ENCODE assay signal across 17 cellular contexts in the genomic region with DNA sequence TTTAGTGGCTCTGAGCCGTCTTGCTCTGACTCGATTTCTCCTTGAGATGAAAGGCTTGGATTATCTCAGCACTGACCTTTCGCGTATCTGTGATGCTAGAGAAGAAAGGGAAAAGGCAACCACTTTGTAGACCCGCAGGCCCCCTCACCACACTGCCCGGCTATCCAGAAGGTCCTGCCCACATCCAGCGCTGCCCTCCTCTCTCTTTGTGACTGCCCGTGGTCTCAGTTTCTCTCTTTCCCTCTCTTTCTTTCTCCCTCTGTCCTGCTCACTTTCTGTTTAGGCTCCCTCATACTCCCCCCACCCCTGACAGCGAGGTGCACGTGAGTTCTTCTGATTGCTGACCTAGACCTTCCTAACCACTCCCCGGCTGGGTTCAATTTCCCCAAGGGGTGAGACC. TPM values are rescaled to one million over a fixed set of nuclear protein-coding genes. Genes with fewer than 3 reads are reported as not detected.
DNase-seq lines count a peak whose midpoint lies in the region; ATAC-seq, FAIRE-seq and TF ChIP-seq lines count a peak whose summit lies in the region.
"Had no signal": no experiment of that assay in that cellular context is flagged by ENCODE, and none has a peak within 500 bp of the region (broad histone marks: within the 10 kb centered on the region; RNA-seq: fewer than 3 reads in every experiment).

No MANE protein-coding gene starts in this region.

- no peak for FAIRE-seq in kidney (lab: Jason Lieb, UNC)

- peak overlapping the region in 2 of 3 donors; percentile 50 to 60 for H3K27ac Mint-ChIP-seq in CD4-positive, CD25-positive, alpha-beta regulatory T cell
- peak overlapping the region; percentile 95 for H3K27ac Mint-ChIP-seq in activated T-cell treated with anti-CD3 and anti-CD28 coated beads, Interleukin-2, amount 50 U/mL, for 72 hours
- H3K27ac Mint-ChIP-seq in natural killer cell: peak overlapping the region; percentile 89 to 93

- TF ChIP-seq CTCF in natural killer cell (IDR thresholded peaks at IDR 0.05) (no peak), adrenal gland (IDR thresholded peaks at IDR 0.05) (no peak), kidney (IDR thresholded peaks at IDR 0.05; ENCODE audit: borderline replicate concordance, extremely low read depth, insufficient read depth) (no peak)

- H3K27ac ChIP-seq in CD4-positive, CD25-positive, alpha-beta regulatory T cell (ENCODE audit: insufficient read depth, low read length, poor library complexity, severe bottlenecking): no peak overlapping the region
- H3K27ac ChIP-seq in adrenal gland: no peak overlapping the region
- no peak overlapping the region for H3K27ac ChIP-seq in kidney (ENCODE audit: low read depth in 2 of 2, low read length in 2 of 2)
- H3K27ac ChIP-seq: esophagus squamous epithelium, parathyroid adenoma, tibial nerve had no signal

- H3K27me3 ChIP-seq in CD4-positive, CD25-positive, alpha-beta regulatory T cell (ENCODE audit: control insufficient read depth, insufficient read depth, low read length): no peaks in the 10 kb centered on the region
- H3K27me3 ChIP-seq in adrenal gland: peaks cover 41% of the 10 kb centered on the region
- H3K27me3 ChIP-seq: BE2C had no signal

- intact Hi-C loops in natural killer cell (cut with micrococcal nuclease): no loop called here
- intact Hi-C loops in adrenal gland (cut with DNase I): no loop called here
- intact Hi-C loops in kidney (cut with DNase I): no loop called here

- no peaks in the 10 kb centered on the region for H3K9me3 Mint-ChIP-seq in CD4-positive, CD25-positive, alpha-beta regulatory T cell
- no peaks in the 10 kb centered on the region for H3K9me3 Mint-ChIP-seq in activated T-cell treated with anti-CD3 and anti-CD28 coated beads, Interleukin-2, amount 50 U/mL, for 72 hours
- H3K9me3 Mint-ChIP-seq in natural killer cell: no peaks in the 10 kb centered on the region

- H3K9ac ChIP-seq in ES-I3 (ENCODE audit: low read depth, low read length) (peak overlapping the region; percentile 25; the same call in 1 of the 2 replicates), kidney (ENCODE audit: low read length in 2 of 2) (no peak overlapping the region)
- H3K9ac ChIP-seq: parathyroid adenoma had no signal

- no peaks in the 10 kb centered on the region for H3K9me3 ChIP-seq in CD4-positive, CD25-positive, alpha-beta regulatory T cell (ENCODE audit: control insufficient read depth in 2 of 2, low read length in 2 of 2)
- no peaks in the 10 kb centered on the region for H3K9me3 ChIP-seq in ES-I3 (ENCODE audit: control insufficient read depth, insufficient read depth, low read length)
- H3K9me3 ChIP-seq in adrenal gland (replicated peaks in 1 of 3): no peaks in the 10 kb centered on the region
- H3K9me3 ChIP-seq in kidney (ENCODE audit: control insufficient read depth in 1 of 2, low read length in 2 of 2): no peaks in the 10 kb centered on the region
- H3K9me3 ChIP-seq: BE2C, esophagus squamous epithelium, tibial nerve had no signal

- peaks cover 4 to 61% (median 46%) of the 10 kb centered on the region in 4 donors for H3K4me1 Mint-ChIP-seq in CD4-positive, CD25-positive, alpha-beta regulatory T cell
- peaks cover 95% of the 10 kb centered on the region for H3K4me1 Mint-ChIP-seq in activated T-cell treated with anti-CD3 and anti-CD28 coated beads, Interleukin-2, amount 50 U/mL, for 72 hours (ENCODE audit: low read depth)
- H3K4me1 Mint-ChIP-seq in natural killer cell: peaks cover 69 to 80% of the 10 kb centered on the region in 2 donors

- no peak for TF ChIP-seq POLR2A in adrenal gland (IDR thresholded peaks at IDR 0.05)

- no peak for DNase-seq in CD4-positive, CD25-positive, alpha-beta regulatory T cell
- no peak for DNase-seq in activated T-cell treated with anti-CD3 and anti-CD28 coated beads, Interleukin-2, amount 50 U/mL, for 72 hours
- DNase-seq in natural killer cell: no peak
- no peak for DNase-seq in adrenal gland
- no peak for DNase-seq in kidney
- no peak for DNase-seq in T-helper 9 cell
- DNase-seq: activated gamma-delta T cell treated with Interleukin-2 at 50 U/mL for 16 hours, BE2C, esophagus squamous epithelium, Karpas-422, NCI-H1105 treated with DMSO at 0.1 percent for 48 hours had no signal

- H3K4me3 Mint-ChIP-seq in CD4-positive, CD25-positive, alpha-beta regulatory T cell: peak overlapping the region in 2 of 4 donors; percentile 15 to 56
- peak overlapping the region; percentile 84 to 87 for H3K4me3 Mint-ChIP-seq in activated T-cell treated with anti-CD3 and anti-CD28 coated beads, Interleukin-2, amount 50 U/mL, for 72 hours
- peak overlapping the region; percentile 86 for H3K4me3 Mint-ChIP-seq in natural killer cell

- no peaks in the 10 kb centered on the region for H3K36me3 Mint-ChIP-seq in CD4-positive, CD25-positive, alpha-beta regulatory T cell
- H3K36me3 Mint-ChIP-seq in activated T-cell treated with anti-CD3 and anti-CD28 coated beads, Interleukin-2, amount 50 U/mL, for 72 hours (ENCODE audit: insufficient read depth in 2 of 2): no peaks in the 10 kb centered on the region
- H3K36me3 Mint-ChIP-seq in natural killer cell: no peaks in the 10 kb centered on the region

- H3K4me3 ChIP-seq in CD4-positive, CD25-positive, alpha-beta regulatory T cell (ENCODE audit: low read depth, low read length): no peak overlapping the region
- H3K4me3 ChIP-seq in adrenal gland: no peak overlapping the region
- H3K4me3 ChIP-seq in kidney (ENCODE audit: low read length in 2 of 2): no peak overlapping the region
- H3K4me3 ChIP-seq: tibial nerve had no signal

- H3K36me3 ChIP-seq in CD4-positive, CD25-positive, alpha-beta regulatory T cell (ENCODE audit: control insufficient read depth, insufficient read depth, low read length): no peaks in the 10 kb centered on the region
- H3K36me3 ChIP-seq in ES-I3 (ENCODE audit: insufficient read depth, low read length): no peaks in the 10 kb centered on the region
- no peaks in the 10 kb centered on the region for H3K36me3 ChIP-seq in adrenal gland (replicated peaks in 1 of 2)
- H3K36me3 ChIP-seq in kidney (ENCODE audit: control insufficient read depth in 1 of 2, insufficient read depth in 2 of 2, low read length in 2 of 2): no peaks in the 10 kb centered on the region
- H3K36me3 ChIP-seq: BE2C, esophagus squamous epithelium, tibial nerve had no signal

- 39 to 63% (median 58%) methylated on average over 11 of the region's 11 CpGs for WGBS in adrenal gland, 4 donors

- peaks cover 41% of the 10 kb centered on the region for H3K4me1 ChIP-seq in CD4-positive, CD25-positive, alpha-beta regulatory T cell (ENCODE audit: control insufficient read depth, insufficient read depth, low read length, poor library complexity, severe bottlenecking)
- H3K4me1 ChIP-seq in ES-I3 (ENCODE audit: insufficient read depth, low read length): peaks cover 34% of the 10 kb centered on the region; the same call in 1 of the 2 replicates
- H3K4me1 ChIP-seq in adrenal gland (replicated peaks in 1 of 2): peaks cover 0 to 3% of the 10 kb centered on the region in 2 donors
- H3K4me1 ChIP-seq in kidney (ENCODE audit: control insufficient read depth in 1 of 2, insufficient read depth in 1 of 2, low read depth in 1 of 2, low read length in 2 of 2): peaks cover 5 to 9% of the 10 kb centered on the region in 2 donors

- ATAC-seq in CD4-positive, CD25-positive, alpha-beta regulatory T cell (ENCODE audit: low read depth in 2 of 2): no peak
- peak; percentile 2 to 5 for ATAC-seq in activated T-cell treated with anti-CD3 and anti-CD28 coated beads, Interleukin-2, amount 50 U/mL, for 72 hours (replicated peaks in 1 of 2)
- ATAC-seq in natural killer cell: no peak

- H3K27me3 Mint-ChIP-seq in CD4-positive, CD25-positive, alpha-beta regulatory T cell: peaks cover 28% of the 10 kb centered on the region
- H3K27me3 Mint-ChIP-seq in activated T-cell treated with anti-CD3 and anti-CD28 coated beads, Interleukin-2, amount 50 U/mL, for 72 hours (ENCODE audit: low read depth): no peaks in the 10 kb centered on the region
- H3K27me3 Mint-ChIP-seq in natural killer cell (ENCODE audit: low read depth in 2 of 2): no peaks in the 10 kb centered on the region

RNA-seq across cellular contexts. Expression of a gene that starts 12.8 kb away (rescaled TPM):
- total RNA-seq in CD4-positive, CD25-positive, alpha-beta regulatory T cell: 15.7 TPM
- 1 to 10 TPM; 3.8 to 8.5 (median 5.2) TPM for polyA plus RNA-seq in CD4-positive, CD25-positive, alpha-beta regulatory T cell
- total RNA-seq in activated T-cell treated with anti-CD3 and anti-CD28 coated beads, Interleukin-2, amount 50 U/mL, for 72 hours: 10 to 100 TPM; 27.9 to 45.5 TPM
- total RNA-seq in natural killer cell (100 to 1,000 TPM; 234 to 328 (median 257) TPM), adrenal gland (1 to 10 TPM in 1 of 8 donors, under 1 TPM in 5, not detected in 2; 0.06 to 2.0 (median 0.56) TPM), kidney (1.9 TPM)
- polyA plus RNA-seq in adrenal gland (under 1 TPM; 0.18 to 0.48 (median 0.20) TPM), kidney (ENCODE audit: insufficient read depth, low read depth, low replicate concordance) (0.24 TPM)
- total RNA-seq: glomerular endothelial cell, H7, OCI-LY7 had no signal

RNA-seq across cellular contexts. Expression of a gene that starts 26.2 kb away (rescaled TPM):
- 6.1 TPM for total RNA-seq in CD4-positive, CD25-positive, alpha-beta regulatory T cell
- under 1 TPM; 0.11 to 0.60 (median 0.51) TPM for polyA plus RNA-seq in CD4-positive, CD25-positive, alpha-beta regulatory T cell
- 10 to 100 TPM; 24.2 to 28.7 TPM for total RNA-seq in activated T-cell treated with anti-CD3 and anti-CD28 coated beads, Interleukin-2, amount 50 U/mL, for 72 hours
- total RNA-seq in natural killer cell (10 to 100 TPM; 21.4 to 38.9 (median 37.6) TPM), adrenal gland (10 to 100 TPM in 4 of 8 donors, 1 to 10 TPM in 4; 3.9 to 15.9 (median 11.5) TPM), kidney (10.1 TPM)
- polyA plus RNA-seq in adrenal gland (10 to 100 TPM in 2 of 3 donors, 1 to 10 TPM in 1; 5.7 to 63.9 (median 18.6) TPM), kidney (ENCODE audit: insufficient read depth, low read depth, low replicate concordance) (11.2 TPM)

Comparison
In these comparisons a context has a peak if more than half of its experiments do, and no peak if none do; other contexts are left out.
1. ATAC-seq: peak in activated T-cell treated with anti-CD3 and anti-CD28 coated beads, Interleukin-2, amount 50 U/mL, for 72 hours (2 of 2); none in CD4-positive, CD25-positive, alpha-beta regulatory T cell (0 of 2) and natural killer cell (0 of 3).
2. RNA of a gene that starts 12.8 kb away (total RNA-seq): 234 to 328 TPM in natural killer cell; 27.9 to 45.5 TPM in activated T-cell treated with anti-CD3 and anti-CD28 coated beads, Interleukin-2, amount 50 U/mL, for 72 hours, 15.7 TPM in CD4-positive, CD25-positive, alpha-beta regulatory T cell (single experiment), 1.9 TPM in kidney (single experiment) and 0.06 to 2.0 TPM in adrenal gland; every median in the first group is over 4 times any median in the second.
3. Peak in every context shown above with its lines, with median percentiles within 50 percentile points of each other: H3K27ac Mint-ChIP-seq.